Comparison of ENCODE assay signal across 7 cellular contexts in the genomic region with DNA sequence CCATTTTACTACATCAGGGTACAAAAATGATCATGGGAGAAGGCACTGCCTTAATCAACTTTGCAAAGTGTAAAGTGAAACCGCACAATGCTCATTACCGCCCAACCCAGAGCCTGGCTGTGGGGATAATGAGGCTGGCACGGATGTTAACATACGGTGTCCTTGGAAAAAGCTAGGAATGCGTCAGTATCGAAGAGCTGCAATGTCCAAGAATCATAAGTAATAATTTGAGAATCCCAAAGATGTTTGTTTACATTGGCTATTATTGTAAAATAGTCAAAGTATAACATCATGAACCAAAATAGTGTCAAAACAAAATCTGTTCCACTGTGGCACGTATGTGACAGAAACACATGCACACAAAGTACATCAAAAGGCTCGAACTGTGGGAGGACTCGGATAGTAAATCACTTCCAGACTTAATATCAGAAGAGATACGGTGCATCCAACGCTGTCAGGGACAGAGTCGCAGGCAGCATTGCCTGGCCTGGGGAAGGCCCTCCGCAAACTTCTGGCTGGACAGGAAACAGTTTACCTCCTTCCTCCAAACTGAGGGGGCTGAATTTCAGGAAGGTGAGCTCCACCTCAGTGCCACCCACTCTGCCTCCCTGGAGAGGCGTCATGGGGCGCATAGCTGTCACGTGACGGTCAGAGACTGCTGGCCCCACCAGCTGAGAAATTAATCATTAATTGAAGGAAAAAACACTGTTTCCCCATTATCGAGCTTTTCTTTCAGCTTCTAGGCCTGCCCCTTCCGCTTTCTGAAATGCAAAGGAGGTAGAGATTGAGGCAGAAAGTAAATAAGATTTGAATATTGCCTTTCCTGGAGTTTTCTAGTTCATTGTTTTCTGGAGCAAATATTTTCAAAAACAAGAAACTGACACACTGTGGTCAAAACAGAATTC.
DNase-seq lines count a peak whose midpoint lies in the region; ATAC-seq and FAIRE-seq lines count a peak whose summit lies in the region.

No MANE protein-coding gene starts in this region.

- peaks cover 34% of the 10 kb centered on the region for H3K4me1 ChIP-seq in iPS-18a (ENCODE audit: control insufficient read depth, low read depth, low read length)

- peak overlapping the region; percentile 71 for H3K9ac ChIP-seq in iPS-18a (ENCODE audit: low read length)

- H3K36me3 ChIP-seq in iPS-18a (ENCODE audit: control insufficient read depth, low read depth, low read length): no peaks in the 10 kb centered on the region

- H3K9me3 ChIP-seq in iPS-18a (ENCODE audit: control insufficient read depth, low read depth, low read length): no peaks in the 10 kb centered on the region

- DNase-seq in NCI-H2029 (lab: John Stamatoyannopoulos, UW) (peak; percentile 66), skeletal muscle cell (ENCODE audit: low read depth) (no peak), RKO (ENCODE audit: low spot score) (no peak)
- no peak for DNase-seq in activated naive CD8-positive, alpha-beta T cell treated with anti-CD3 and anti-CD28 coated beads, Interleukin-2, amount 50 U/mL, for 24 hours

- peaks cover 44% of the 10 kb centered on the region for H3K27me3 ChIP-seq in iPS-18a (ENCODE audit: control insufficient read depth, insufficient read depth, low read length)

- H3K4me1 Mint-ChIP-seq in activated naive CD8-positive, alpha-beta T cell treated with anti-CD3 and anti-CD28 coated beads, Interleukin-2, amount 50 U/mL, for 24 hours: peaks cover 47% of the 10 kb centered on the region

- H3K4me3 Mint-ChIP-seq in activated naive CD8-positive, alpha-beta T cell treated with anti-CD3 and anti-CD28 coated beads, Interleukin-2, amount 50 U/mL, for 24 hours: peak overlapping the region; percentile 87

- peaks cover 27% of the 10 kb centered on the region for H3K36me3 Mint-ChIP-seq in activated naive CD8-positive, alpha-beta T cell treated with anti-CD3 and anti-CD28 coated beads, Interleukin-2, amount 50 U/mL, for 24 hours (ENCODE audit: low read depth)

- no peak for ATAC-seq in activated naive CD8-positive, alpha-beta T cell treated with anti-CD3 and anti-CD28 coated beads, Interleukin-2, amount 50 U/mL, for 24 hours
- ATAC-seq in GM18873 (IDR thresholded peaks at IDR 0.05; ENCODE audit: low FRiP score, unreplicated experiment): no peak

- H3K9me3 Mint-ChIP-seq in activated naive CD8-positive, alpha-beta T cell treated with anti-CD3 and anti-CD28 coated beads, Interleukin-2, amount 50 U/mL, for 24 hours: peaks cover 5% of the 10 kb centered on the region

- H3K27me3 Mint-ChIP-seq in activated naive CD8-positive, alpha-beta T cell treated with anti-CD3 and anti-CD28 coated beads, Interleukin-2, amount 50 U/mL, for 24 hours: peaks cover 36% of the 10 kb centered on the region

- H3K27ac Mint-ChIP-seq in activated naive CD8-positive, alpha-beta T cell treated with anti-CD3 and anti-CD28 coated beads, Interleukin-2, amount 50 U/mL, for 24 hours: peak overlapping the region; percentile 84

- H3K4me3 ChIP-seq in iPS-18a (ENCODE audit: low read length): peak overlapping the region; percentile 81
- H3K4me3 ChIP-seq in skeletal muscle cell (ENCODE audit: low read depth, low read length): peak overlapping the region; percentile 55

- no peak overlapping the region for H3K27ac ChIP-seq in iPS-18a (ENCODE audit: low read length)

- peak; percentile 60 for FAIRE-seq in G401.6 (lab: Jason Lieb, UNC)
